13 cellular contexts compared by ENCODE assay signal in the genomic region with DNA sequence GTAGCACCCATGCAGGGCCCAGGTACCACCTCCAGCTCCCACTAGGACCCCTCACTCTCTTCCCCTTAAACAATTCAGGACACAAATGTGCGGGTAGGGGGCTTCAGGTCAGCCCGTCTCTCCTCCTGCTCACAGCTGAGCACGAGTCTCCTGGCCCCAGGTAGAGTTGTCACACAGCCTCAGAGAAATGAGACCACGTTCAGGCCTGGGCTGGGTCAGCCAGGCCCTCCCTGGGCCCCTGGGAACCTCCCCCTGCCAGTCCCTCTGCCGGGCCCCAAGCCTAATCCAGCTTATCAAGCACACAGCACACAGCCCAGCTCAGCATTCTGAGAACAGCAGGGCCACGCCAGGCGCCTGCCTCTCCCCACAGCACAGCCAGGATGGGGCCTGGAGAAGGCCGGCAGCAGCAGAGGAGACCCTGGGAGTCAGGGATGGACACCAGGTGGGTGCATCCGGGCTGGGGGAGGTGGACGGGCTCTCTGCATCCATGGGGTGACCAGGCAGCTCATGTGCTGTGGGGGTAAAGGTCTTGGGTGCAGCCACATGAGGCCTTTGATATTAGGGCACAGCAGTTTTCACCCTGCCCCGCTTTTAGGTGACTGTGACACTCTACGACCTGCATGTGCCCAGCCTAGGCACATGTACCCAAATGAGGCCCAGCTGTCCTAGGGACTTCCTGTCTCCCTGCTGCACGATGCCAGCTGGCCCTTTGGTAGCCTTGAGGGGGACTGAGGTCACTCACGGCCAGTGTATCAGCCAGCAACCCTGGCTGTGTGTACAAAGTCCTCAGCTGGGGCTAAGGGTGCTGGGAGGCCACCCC.
DNase-seq lines count a peak whose midpoint lies in the region; ATAC-seq, FAIRE-seq and TF ChIP-seq lines count a peak whose summit lies in the region.
"Had no signal": no experiment of that assay in that cellular context is flagged by ENCODE, and none has a peak within 500 bp of the region (broad histone marks: within the 10 kb centered on the region; RNA-seq: fewer than 3 reads in every experiment).

No MANE protein-coding gene starts in this region.

- H3K79me1 ChIP-seq in trophoblast cell (ENCODE audit: low read length): no peaks in the 10 kb centered on the region

- H3K18ac ChIP-seq in trophoblast cell (ENCODE audit: low read length): no peak overlapping the region

- no peak for FAIRE-seq in D721Med (lab: Jason Lieb, UNC)

- no peaks in the 10 kb centered on the region for H3K79me2 ChIP-seq in trophoblast cell (ENCODE audit: control insufficient read depth, insufficient read depth, low read length, poor library complexity)

- H3K36me3 ChIP-seq in RWPE2 (ENCODE audit: low read depth) (peaks cover 13% of the 10 kb centered on the region), trophoblast cell (ENCODE audit: control insufficient read depth in 1 of 2, insufficient read depth in 2 of 2, low read length in 2 of 2) (no peaks in the 10 kb centered on the region)

- H3K4me1 ChIP-seq in RWPE2 (ENCODE audit: insufficient read depth, poor library complexity, severe bottlenecking): no peaks in the 10 kb centered on the region
- no peaks in the 10 kb centered on the region for H3K4me1 ChIP-seq in trophoblast cell (ENCODE audit: control insufficient read depth in 1 of 2, insufficient read depth in 2 of 2, low read length in 2 of 2)

- H2AFZ ChIP-seq in trophoblast cell (ENCODE audit: insufficient read depth, low read length, poor library complexity): no peak overlapping the region

- H3K9me3 ChIP-seq in RWPE2 (ENCODE audit: severe bottlenecking) (no peaks in the 10 kb centered on the region), trophoblast cell (ENCODE audit: insufficient read depth, low read depth, low read length) (peaks cover 6% of the 10 kb centered on the region)

- no peak for TF ChIP-seq CTCF in D721Med (IDR thresholded peaks at IDR 0.05; ENCODE audit: insufficient read depth, missing control alignments)
- TF ChIP-seq CTCF in RWPE2 (IDR thresholded peaks at IDR 0.05; ENCODE audit: poor library complexity, severe bottlenecking): no peak

- H2BK12ac ChIP-seq in trophoblast cell (ENCODE audit: low read length): no peak overlapping the region

- H4K8ac ChIP-seq in trophoblast cell (ENCODE audit: low read depth, low read length): no peak overlapping the region

- H3K27me3 ChIP-seq in RWPE2 (ENCODE audit: insufficient read depth, poor library complexity, severe bottlenecking) (no peaks in the 10 kb centered on the region), trophoblast cell (ENCODE audit: insufficient read depth, low read length) (no peaks in the 10 kb centered on the region)

- H3K4me3 ChIP-seq in RWPE2 (ENCODE audit: severe bottlenecking) (no peak overlapping the region), trophoblast cell (ENCODE audit: low read depth, low read length) (no peak overlapping the region)

- intact Hi-C loops in left cardiac atrium (cut with DNase I): no loop called here

- ATAC-seq in RWPE2 (ENCODE audit: low read depth) (no peak), left cardiac atrium (peak; percentile 61 to 71), GM19463 (IDR thresholded peaks at IDR 0.05; ENCODE audit: unreplicated experiment) (no peak), GM21737 (IDR thresholded peaks at IDR 0.05; ENCODE audit: unreplicated experiment) (no peak)
- ATAC-seq: Panc1 had no signal

- no peak overlapping the region for H3K4ac ChIP-seq in trophoblast cell (ENCODE audit: low read depth, low read length)

- no peak overlapping the region for H2AK5ac ChIP-seq in trophoblast cell (ENCODE audit: low read length)

- H3K27ac ChIP-seq in RWPE2 (ENCODE audit: poor library complexity, severe bottlenecking) (peak overlapping the region; percentile 4), trophoblast cell (ENCODE audit: low read depth, low read length) (no peak overlapping the region)
- H3K27ac ChIP-seq: epithelial cell of prostate had no signal

- H3K14ac ChIP-seq in trophoblast cell (ENCODE audit: low read length): no peak overlapping the region

- H3K9ac ChIP-seq in trophoblast cell (ENCODE audit: low read length): peak overlapping the region; percentile 14

- no peak overlapping the region for H3K23ac ChIP-seq in trophoblast cell (ENCODE audit: low read length)

- no peak overlapping the region for H2BK120ac ChIP-seq in trophoblast cell (ENCODE audit: insufficient read depth, low read length, poor library complexity)

- DNase-seq in D721Med (ENCODE audit: insufficient read length, low spot score): peak; percentile 72
- no peak for DNase-seq in RWPE2 (ENCODE audit: low spot score)
- no peak for DNase-seq in left cardiac atrium
- no peak for DNase-seq in trophoblast cell
- DNase-seq in activated effector memory CD4-positive, alpha-beta T cell treated with Interleukin-2 at 50 U/mL for 16 hours: no peak
- no peak for DNase-seq in RPMI8226
- DNase-seq: activated effector memory CD4-positive, alpha-beta T cell treated with anti-CD3 and anti-CD28 coated beads, Interleukin-2, amount 50 U/mL, for 16 hours; DMS79 treated with DMSO at 0.1 percent for 48 hours; stimulated activated CD8-positive, alpha-beta memory T cell treated with anti-CD3 and anti-CD28 coated beads, Interleukin-4, amount 100 ng/mL, for 48 hours had no signal

- WGBS in trophoblast cell (ENCODE audit: extremely low coverage, insufficient coverage, insufficient read length): no CpG with 5 or more reads among the region's 14 CpGs

- H3K4me2 ChIP-seq in trophoblast cell (ENCODE audit: low read length): no peak overlapping the region

- H2BK5ac ChIP-seq in trophoblast cell (ENCODE audit: low read depth, low read length, poor library complexity): no peak overlapping the region

- H4K12ac ChIP-seq in trophoblast cell (ENCODE audit: low read depth, low read length): no peak overlapping the region

- H4K91ac ChIP-seq in trophoblast cell (ENCODE audit: low read depth, low read length): no peak overlapping the region

Comparison
In these comparisons a context has a peak if more than half of its experiments do, and no peak if none do; other contexts are left out.
1. ATAC-seq: peak in left cardiac atrium (2 of 2); none in RWPE2 (single experiment), GM19463 (single experiment) and GM21737 (single experiment).